In the genomic region with DNA sequence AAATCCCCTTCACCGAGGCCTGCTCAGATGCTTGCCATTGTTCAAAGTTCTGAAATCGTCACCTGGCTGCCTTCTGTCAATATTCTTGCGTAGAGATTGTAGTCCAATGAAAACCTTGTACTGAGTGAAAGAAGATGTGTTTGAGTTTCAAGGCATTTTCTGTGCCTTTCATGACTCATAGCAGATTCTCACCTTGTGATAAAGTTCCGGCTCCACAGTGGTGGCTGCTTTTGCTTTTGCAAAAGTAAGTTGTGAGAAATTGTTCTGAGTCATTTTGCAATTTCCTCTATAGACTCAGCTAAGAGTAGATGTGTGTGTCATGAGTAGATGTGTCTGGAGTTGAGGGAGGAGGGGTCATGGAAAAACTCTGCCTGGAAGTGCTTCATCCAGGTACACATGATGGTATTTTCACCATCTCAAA, we compare ENCODE assay signal across 9 cellular contexts. TPM values are rescaled to one million over a fixed set of nuclear protein-coding genes. Genes with fewer than 3 reads are reported as not detected.
A peak's percentile ranks its signal among the peaks of the same experiment; 100 is the strongest.
DNase-seq lines count a peak whose midpoint lies in the region; ATAC-seq and TF ChIP-seq lines count a peak whose summit lies in the region.
"Had no signal": no experiment of that assay in that cellular context is flagged by ENCODE, and none has a peak within 500 bp of the region (broad histone marks: within the 10 kb centered on the region; RNA-seq: fewer than 3 reads in every experiment).

No MANE protein-coding gene starts in this region.

- peak; percentile 79 for DNase-seq in Panc1 (ENCODE audit: low read depth, low spot score)
- peak; percentile 15 to 17 for DNase-seq in stimulated activated CD4-positive, alpha-beta T cell treated with anti-CD3 and anti-CD28 coated beads, Interleukin-1b, Interleukin-23, amount 100 ng/mL, for 4 hours (ENCODE audit: low read depth in 2 of 2)
- DNase-seq in endothelial cell (ENCODE audit: low spot score), result no peak
- no peak for DNase-seq in OCI-LY7 (ENCODE audit: low spot score)

- H3K4me1 Mint-ChIP-seq in brain (peaks cover 74% of the 10 kb centered on the region), endothelial cell (ENCODE audit: unreplicated experiment) (peaks cover 4% of the 10 kb centered on the region)

- H3K4me3 ChIP-seq in Panc1 (ENCODE audit: low read depth in 2 of 2, low read length in 2 of 2), result no peak overlapping the region
- H3K4me3 ChIP-seq in OCI-LY7 (ENCODE audit: low read depth, low read length, poor library complexity, severe bottlenecking), result no peak overlapping the region
- H3K4me3 ChIP-seq: adrenal gland, thoracic aorta had no signal

- H3K36me3 Mint-ChIP-seq in brain (peaks cover 27% of the 10 kb centered on the region), endothelial cell (ENCODE audit: low read depth, unreplicated experiment) (peaks cover 30% of the 10 kb centered on the region)

- TF ChIP-seq CTCF in Panc1 (IDR thresholded peaks at IDR 0.05) (no peak), brain (conservative IDR thresholded peaks at IDR 0.05) (no peak), endothelial cell (IDR thresholded peaks at IDR 0.05; ENCODE audit: unreplicated experiment) (no peak), OCI-LY7 (conservative IDR thresholded peaks at IDR 0.05; ENCODE audit: low read length) (no peak)

- peaks cover 14% of the 10 kb centered on the region for H3K4me1 ChIP-seq in Panc1 (ENCODE audit: control insufficient read depth, insufficient read depth, low read length)
- no peaks in the 10 kb centered on the region for H3K4me1 ChIP-seq in OCI-LY7 (ENCODE audit: insufficient read depth, low read length, poor library complexity, severe bottlenecking)
- H3K4me1 ChIP-seq: adrenal gland had no signal

- CTCF ChIA-PET in Panc1 (lab: Charles Lee), result no interaction called here
- CTCF ChIA-PET in OCI-LY7 (lab: Charles Lee; ENCODE audit: unreplicated experiment), result no interaction called here

- H3K79me2 ChIP-seq in OCI-LY7 (ENCODE audit: insufficient read depth, low read depth, low read length), result no peaks in the 10 kb centered on the region

- H3K27ac ChIP-seq in Panc1 (ENCODE audit: low read length), result peak overlapping the region; percentile 60; the same call in 1 of the 2 replicates
- no peak overlapping the region for H3K27ac ChIP-seq in OCI-LY7 (ENCODE audit: low read depth, low read length, poor library complexity, severe bottlenecking)
- H3K27ac ChIP-seq: adrenal gland, thoracic aorta had no signal

- no peaks in the 10 kb centered on the region for H4K20me1 ChIP-seq in OCI-LY7 (ENCODE audit: insufficient read depth, low read length)

- H2AFZ ChIP-seq in OCI-LY7 (ENCODE audit: low read length), result no peak overlapping the region

- H3K9me2 ChIP-seq in OCI-LY7 (ENCODE audit: insufficient read depth, low read length), result no peaks in the 10 kb centered on the region

- BruUV-seq in Panc1 (replicated peaks; lab: Mats Ljungman, UMichigan) (no TSS peak), OCI-LY7 (replicated peaks; lab: Mats Ljungman, UMichigan) (no TSS peak)

- H3K27me3 Mint-ChIP-seq in brain (no peaks in the 10 kb centered on the region), endothelial cell (ENCODE audit: unreplicated experiment) (peaks cover 5% of the 10 kb centered on the region)

- H3K9me3 ChIP-seq in Panc1 (ENCODE audit: control insufficient read depth, insufficient read depth, low read depth, low read length) (no peaks in the 10 kb centered on the region), OCI-LY7 (ENCODE audit: low read length) (no peaks in the 10 kb centered on the region)
- H3K9me3 ChIP-seq: adrenal gland, thoracic aorta had no signal

- intact Hi-C loops in Panc1 (cut with micrococcal nuclease; ENCODE audit: unreplicated experiment) (no loop called here), OCI-LY7 (cut with micrococcal nuclease; ENCODE audit: unreplicated experiment) (no loop called here)

- in situ Hi-C loops in Panc1 (cut with HindIII; ENCODE audit: low pct_unique_long_range_greater_than_20kb, low sequenced_read_pairs), result no loop called here

- H3K27ac Mint-ChIP-seq in brain, result peak overlapping the region in 3 of 5 experiments; percentile 40 to 77 (median 70)
- no peak overlapping the region for H3K27ac Mint-ChIP-seq in endothelial cell (ENCODE audit: unreplicated experiment)

- H3K27me3 ChIP-seq in Panc1 (ENCODE audit: control insufficient read depth, insufficient read depth, low read length), result no peaks in the 10 kb centered on the region
- H3K27me3 ChIP-seq: adrenal gland had no signal

- H3K9me3 Mint-ChIP-seq in brain (no peaks in the 10 kb centered on the region), endothelial cell (ENCODE audit: unreplicated experiment) (no peaks in the 10 kb centered on the region)

- no peak overlapping the region for H3K4me2 ChIP-seq in OCI-LY7 (ENCODE audit: low read length)

- ATAC-seq in GM18868 (IDR thresholded peaks at IDR 0.05; ENCODE audit: unreplicated experiment) (peak; percentile 98), HG02798 (IDR thresholded peaks at IDR 0.05; ENCODE audit: poor library complexity, unreplicated experiment) (peak; percentile 99), Panc1 (peak; percentile 87)

- H3K36me3 ChIP-seq in Panc1 (ENCODE audit: control insufficient read depth, insufficient read depth, low read length), result no peaks in the 10 kb centered on the region
- H3K36me3 ChIP-seq in OCI-LY7 (ENCODE audit: insufficient read depth, low read length), result no peaks in the 10 kb centered on the region; the same call in 1 of the 2 replicates
- H3K36me3 ChIP-seq: adrenal gland, thoracic aorta had no signal

- POLR2A ChIA-PET in Panc1 (lab: Charles Lee), result interaction anchor here (0.7 kb wide), 1 partner anchor 52 kb away, joined by 3 read pairs; no protein-coding TSS in a partner anchor
- POLR2A ChIA-PET in OCI-LY7 (lab: Charles Lee), result interaction anchor here (0.6 kb wide), 2 partner anchors 1375 to 1855 kb away, joined by 3 read pairs; no protein-coding TSS in a partner anchor

- H3K4me3 Mint-ChIP-seq in brain (no peak overlapping the region), endothelial cell (ENCODE audit: unreplicated experiment) (no peak overlapping the region)

RNA-seq across cellular contexts. Expression of gene CLDN20, which starts 39.8 kb away (rescaled TPM):
- total RNA-seq in Panc1 (2021; ENCODE audit: unreplicated experiment) (not detected), endothelial cell (ENCODE audit: unreplicated experiment) (0.23 TPM), OCI-LY7 (2022) (not detected in 2 replicates)
- 0.24 TPM for polyA plus RNA-seq in Panc1 (2012; ENCODE audit: insufficient read length)
- not detected for polyA plus RNA-seq in brain (ENCODE audit: insufficient read depth, low read depth, low replicate concordance)
- total RNA-seq in OCI-LY7 (2014; rRNA removed; shearing (Covaris generic)), result not detected in 2 replicates
- total RNA-seq: adrenal gland, thoracic aorta had no signal
- polyA plus RNA-seq: adrenal gland had no signal

Comparison
In these comparisons a context has a peak if more than half of its experiments do, and no peak if none do; other contexts are left out.
1. DNase-seq: peak in Panc1 (single experiment) and stimulated activated CD4-positive, alpha-beta T cell treated with anti-CD3 and anti-CD28 coated beads, Interleukin-1b, Interleukin-23, amount 100 ng/mL, for 4 hours (2 of 2); none in endothelial cell (single experiment) and OCI-LY7 (single experiment).
2. Peak in every context shown above with its lines, with median percentiles within 50 percentile points of each other: ATAC-seq.